8 cellular contexts compared by ENCODE assay signal in genomic region chr14:51860836-51861583, GRCh38. TPM values are rescaled to one million over a fixed set of nuclear protein-coding genes. Genes with fewer than 3 reads are reported as not detected.
A peak's percentile ranks its signal among the peaks of the same experiment; 100 is the strongest.
DNase-seq lines count a peak whose midpoint lies in the region; ATAC-seq, FAIRE-seq and TF ChIP-seq lines count a peak whose summit lies in the region.

No MANE protein-coding gene starts in this region.

- peaks cover 3% of the 10 kb centered on the region for H3K36me3 Mint-ChIP-seq in CD4-positive, CD25-positive, alpha-beta regulatory T cell

- intact Hi-C loops in psoas muscle (cut with DNase I): no loop called here

- H3K4me1 Mint-ChIP-seq in CD4-positive, CD25-positive, alpha-beta regulatory T cell: peaks cover 18 to 63% (median 51%) of the 10 kb centered on the region in 4 donors

- DNase-seq in CD4-positive, CD25-positive, alpha-beta regulatory T cell: no peak
- DNase-seq in fibroblast of peridontal ligament (ENCODE audit: extremely low read depth) (peak; percentile 55), psoas muscle (no peak), GM19239 (ENCODE audit: insufficient read length, low spot score) (no peak)

- H3K4me1 ChIP-seq in CD4-positive, CD25-positive, alpha-beta regulatory T cell (ENCODE audit: control insufficient read depth, insufficient read depth, low read length, poor library complexity, severe bottlenecking): peaks cover 49% of the 10 kb centered on the region
- no peaks in the 10 kb centered on the region for H3K4me1 ChIP-seq in psoas muscle

- peak overlapping the region; percentile 89 for H3K27ac ChIP-seq in CD4-positive, CD25-positive, alpha-beta regulatory T cell (ENCODE audit: insufficient read depth, low read length, poor library complexity, severe bottlenecking)
- H3K27ac ChIP-seq in psoas muscle: no peak overlapping the region

- peak overlapping the region; percentile 100 for H3K4me3 ChIP-seq in CD4-positive, CD25-positive, alpha-beta regulatory T cell (ENCODE audit: low read depth, low read length)
- peak overlapping the region; percentile 61 for H3K4me3 ChIP-seq in psoas muscle

- FAIRE-seq in GM19239 (lab: Jason Lieb, UNC): no peak

- H3K27me3 Mint-ChIP-seq in CD4-positive, CD25-positive, alpha-beta regulatory T cell: peaks cover 4% of the 10 kb centered on the region

- WGBS in psoas muscle, 3 donors: 3 to 6% (median 5%) methylated on average over 13 of the region's 13 CpGs

- H3K27ac Mint-ChIP-seq in CD4-positive, CD25-positive, alpha-beta regulatory T cell: peak overlapping the region; percentile 93 to 98 (median 96)

- ATAC-seq in CD4-positive, CD25-positive, alpha-beta regulatory T cell (ENCODE audit: low read depth in 2 of 2): no peak
- ATAC-seq in GM21619 (IDR thresholded peaks at IDR 0.05; ENCODE audit: unreplicated experiment) (peak; percentile 13), SK-N-SH treated with all-trans-retinoic acid at 6 μM for 48 hours (peak; percentile 56), psoas muscle (peak in 1 of 4 donors; percentile 57), HG03469 (IDR thresholded peaks at IDR 0.05; ENCODE audit: unreplicated experiment) (no peak), GM21515 (IDR thresholded peaks at IDR 0.05; ENCODE audit: unreplicated experiment) (no peak)

- no peaks in the 10 kb centered on the region for H3K9me3 ChIP-seq in CD4-positive, CD25-positive, alpha-beta regulatory T cell (ENCODE audit: control insufficient read depth in 2 of 2, low read length in 2 of 2)
- no peaks in the 10 kb centered on the region for H3K9me3 ChIP-seq in psoas muscle

- H3K36me3 ChIP-seq in CD4-positive, CD25-positive, alpha-beta regulatory T cell (ENCODE audit: control insufficient read depth, insufficient read depth, low read length): no peaks in the 10 kb centered on the region
- no peaks in the 10 kb centered on the region for H3K36me3 ChIP-seq in psoas muscle (ENCODE audit: insufficient read depth in 1 of 2, low read depth in 1 of 2)

- H3K9me3 Mint-ChIP-seq in CD4-positive, CD25-positive, alpha-beta regulatory T cell: peaks cover 0 to 4% (median 0%) of the 10 kb centered on the region in 7 donors

- peak overlapping the region; percentile 97 to 99 (median 98) for H3K4me3 Mint-ChIP-seq in CD4-positive, CD25-positive, alpha-beta regulatory T cell

- no peaks in the 10 kb centered on the region for H3K27me3 ChIP-seq in CD4-positive, CD25-positive, alpha-beta regulatory T cell (ENCODE audit: control insufficient read depth, insufficient read depth, low read length)
- peaks cover 0 to 5% (median 3%) of the 10 kb centered on the region in 3 donors for H3K27me3 ChIP-seq in psoas muscle (ENCODE audit: insufficient read depth in 3 of 3, low read length in 2 of 3)

- no peak for TF ChIP-seq CTCF in psoas muscle (IDR thresholded peaks at IDR 0.05)

TF ChIP-seq in SK-N-SH treated with all-trans-retinoic acid at 6 μM for 48 hours, 23 proteins besides CTCF, POLR2A, EP300 and RAD21:
- TF ChIP-seq, protein P1, sequence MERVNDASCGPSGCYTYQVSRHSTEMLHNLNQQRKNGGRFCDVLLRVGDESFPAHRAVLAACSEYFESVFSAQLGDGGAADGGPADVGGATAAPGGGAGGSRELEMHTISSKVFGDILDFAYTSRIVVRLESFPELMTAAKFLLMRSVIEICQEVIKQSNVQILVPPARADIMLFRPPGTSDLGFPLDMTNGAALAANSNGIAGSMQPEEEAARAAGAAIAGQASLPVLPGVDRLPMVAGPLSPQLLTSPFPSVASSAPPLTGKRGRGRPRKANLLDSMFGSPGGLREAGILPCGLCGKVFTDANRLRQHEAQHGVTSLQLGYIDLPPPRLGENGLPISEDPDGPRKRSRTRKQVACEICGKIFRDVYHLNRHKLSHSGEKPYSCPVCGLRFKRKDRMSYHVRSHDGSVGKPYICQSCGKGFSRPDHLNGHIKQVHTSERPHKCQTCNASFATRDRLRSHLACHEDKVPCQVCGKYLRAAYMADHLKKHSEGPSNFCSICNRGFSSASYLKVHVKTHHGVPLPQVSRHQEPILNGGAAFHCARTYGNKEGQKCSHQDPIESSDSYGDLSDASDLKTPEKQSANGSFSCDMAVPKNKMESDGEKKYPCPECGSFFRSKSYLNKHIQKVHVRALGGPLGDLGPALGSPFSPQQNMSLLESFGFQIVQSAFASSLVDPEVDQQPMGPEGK (CRISPR knock-in tag; IDR thresholded peaks at IDR 0.05; ENCODE audit: borderline replicate concordance): no peak
- TF ChIP-seq ARNTL (CRISPR knock-in tag; IDR thresholded peaks at IDR 0.05; ENCODE audit: borderline replicate concordance, low read depth) (no peak), CSDC2 (CRISPR knock-in tag; IDR thresholded peaks at IDR 0.05) (no peak), TSHZ2 (CRISPR knock-in tag; IDR thresholded peaks at IDR 0.05) (no peak), TOX (CRISPR knock-in tag; IDR thresholded peaks at IDR 0.05; ENCODE audit: borderline replicate concordance) (no peak), ZNF70 (CRISPR knock-in tag; IDR thresholded peaks at IDR 0.05) (no peak), ISL1 (CRISPR knock-in tag; IDR thresholded peaks at IDR 0.05) (no peak), BACH2 (CRISPR knock-in tag; IDR thresholded peaks at IDR 0.05; ENCODE audit: borderline replicate concordance) (no peak), ZFP30 (CRISPR knock-in tag; IDR thresholded peaks at IDR 0.05) (no peak), OSR1 (CRISPR knock-in tag; IDR thresholded peaks at IDR 0.05) (no peak), ZC3H10 (CRISPR knock-in tag; IDR thresholded peaks at IDR 0.05) (no peak), CREB5 (CRISPR knock-in tag; IDR thresholded peaks at IDR 0.05; ENCODE audit: low read depth) (no peak; the same call in 1 of the 2 replicates), RARB (CRISPR knock-in tag; IDR thresholded peaks at IDR 0.05) (no peak), SNAI2 (CRISPR knock-in tag; IDR thresholded peaks at IDR 0.05) (no peak), ZNF8 (CRISPR knock-in tag; IDR thresholded peaks at IDR 0.05) (no peak)

RNA-seq across cellular contexts. Expression of gene GNG2, which starts 0.6 kb away (rescaled TPM):
- total RNA-seq in CD4-positive, CD25-positive, alpha-beta regulatory T cell: 252 TPM
- polyA plus RNA-seq in CD4-positive, CD25-positive, alpha-beta regulatory T cell: 100 to 1,000 TPM; 145 to 216 (median 195) TPM
- 1 to 10 TPM; 2.1 to 8.2 (median 5.3) TPM for total RNA-seq in psoas muscle
- polyA plus RNA-seq in psoas muscle: 1 to 10 TPM; 1.4 to 1.7 (median 1.6) TPM

Comparison
In these comparisons a context has a peak if more than half of its experiments do, and no peak if none do; other contexts are left out.
1. ATAC-seq: peak in GM21619 (single experiment) and SK-N-SH treated with all-trans-retinoic acid at 6 μM for 48 hours (single experiment); none in CD4-positive, CD25-positive, alpha-beta regulatory T cell (0 of 2), HG03469 (single experiment) and GM21515 (single experiment).
2. RNA of gene GNG2, which starts 0.6 kb away (total RNA-seq): 252 TPM in CD4-positive, CD25-positive, alpha-beta regulatory T cell (single experiment); 2.1 to 8.2 TPM in psoas muscle; every median in the first group is over 10 times any median in the second.